8 cellular contexts compared by ENCODE assay signal in genomic region chr7:134514663-134515062, GRCh38. TPM values are rescaled to one million over a fixed set of nuclear protein-coding genes. Genes with fewer than 3 reads are reported as not detected.
DNase-seq lines count a peak whose midpoint lies in the region; ATAC-seq and TF ChIP-seq lines count a peak whose summit lies in the region.
"Had no signal": no experiment of that assay in that cellular context is flagged by ENCODE, and none has a peak within 500 bp of the region (broad histone marks: within the 10 kb centered on the region; RNA-seq: fewer than 3 reads in every experiment).

No MANE protein-coding gene starts in this region.

- DNase-seq in EH (ENCODE audit: low read depth) (peak; percentile 81), GOT3 (lab: John Stamatoyannopoulos, UW) (peak; percentile 12), NCI-H1417 (lab: John Stamatoyannopoulos, UW) (peak; percentile 66 to 90 (median 80)), SKM-1 (lab: John Stamatoyannopoulos, UW; ENCODE audit: unreplicated experiment) (peak; percentile 36), erythroblast (lab: John Stamatoyannopoulos, UW) (peak; percentile 70 to 85), myocyte (ENCODE audit: low read depth) (peak; percentile 90)
- DNase-seq: activated naive CD8-positive, alpha-beta T cell treated with anti-CD3 and anti-CD28 coated beads, Interleukin-2, amount 10 ng/mL, durations not matched to agents 7 days and 5 days had no signal

- ATAC-seq in GM21526 (IDR thresholded peaks at IDR 0.05; ENCODE audit: low FRiP score, unreplicated experiment), result no peak

- no peak for TF ChIP-seq POLR2A in erythroblast (IDR thresholded peaks at IDR 0.05; ENCODE audit: low read length)

RNA-seq across cellular contexts. Expression of gene AKR1B10, which starts 12.7 kb away (rescaled TPM):
- total RNA-seq in myocyte, result 2.7 and 3.2 TPM in 2 replicates
- 0.91 TPM for polyA plus RNA-seq in myocyte (2012)
- total RNA-seq: activated naive CD8-positive, alpha-beta T cell treated with anti-CD3 and anti-CD28 coated beads, Interleukin-2, amount 10 ng/mL, durations not matched to agents 7 days and 5 days had no signal

RNA-seq across cellular contexts. Expression of gene AKR1B15, which starts 34.2 kb away (rescaled TPM):
- total RNA-seq in myocyte, result 1.2 and 1.8 TPM in 2 replicates
- polyA plus RNA-seq in myocyte (2012), result 0.19 TPM
- total RNA-seq: activated naive CD8-positive, alpha-beta T cell treated with anti-CD3 and anti-CD28 coated beads, Interleukin-2, amount 10 ng/mL, durations not matched to agents 7 days and 5 days had no signal

RNA-seq across cellular contexts. Expression of gene AKR1B1, which starts 55.8 kb away (rescaled TPM):
- total RNA-seq in myocyte, result 151 and 157 TPM in 2 replicates
- polyA plus RNA-seq in myocyte (2012), result 239 TPM

Comparison
In these comparisons a context has a peak if more than half of its experiments do, and no peak if none do; other contexts are left out.
1. DNase-seq: peak in every context shown above with its lines; median percentile 90 in myocyte; 81 in EH; 80 in NCI-H1417; 78 in erythroblast; 36 in SKM-1; 12 in GOT3.